ENCODE assay signal across 8 cellular contexts in genomic region chrX:97563531-97564133, GRCh38.
DNase-seq lines count a peak whose midpoint lies in the region; ATAC-seq, FAIRE-seq and TF ChIP-seq lines count a peak whose summit lies in the region.

No MANE protein-coding gene starts in this region.

- H3K4ac ChIP-seq in IMR-90 (ENCODE audit: low read depth, low read length) = no peak overlapping the region

- H2BK20ac ChIP-seq in IMR-90 (ENCODE audit: low read depth, low read length) = no peak overlapping the region

- H3K27ac ChIP-seq in IMR-90 (ENCODE audit: insufficient read depth, low read length) (peak overlapping the region; percentile 82), GM12878 (ENCODE audit: control insufficient read depth, insufficient read depth) (0 out of 2 replicates have a peak overlapping the region, but pooled peaks have one; percentile 33), HepG2 (ENCODE audit: extremely low read length, insufficient read depth, low read length) (no peak overlapping the region)

- DNase-seq in EH (ENCODE audit: low read depth) (peak; percentile 70), IMR-90 (peak; percentile 71), T-helper 2 cell (peak in 4 of 5 experiments; percentile 3 to 85 (median 20)), GM12878 (ENCODE audit: low read depth, low spot score) (peak; percentile 66), HepG2 (ENCODE audit: low spot score) (peak; percentile 9), ecto neural progenitor cell (ENCODE audit: low spot score) (no peak)
- peak in 2 of 3 donors; percentile 3 to 4 for DNase-seq in stimulated activated CD4-positive, alpha-beta T cell treated with anti-CD3 and anti-CD28 coated beads, TNF-alpha, amount 100 ng/mL, for 1 hour (ENCODE audit: low read depth in 3 of 3, low spot score in 1 of 3)

- SMC1A ChIA-PET in GM12878 (lab: Charles Lee; ENCODE audit: uncharacterized antibody, unreplicated experiment) = interaction anchor here (0.6 to 2.9 kb wide), 8 partner anchors 9 to 479 kb away, joined by 3 to 10 read pairs (median 3); no protein-coding TSS in a partner anchor

- no peaks in the 10 kb centered on the region for H3K9me1 ChIP-seq in IMR-90 (ENCODE audit: insufficient read depth, low read length)

- peak overlapping the region; percentile 34 to 65; a peak in 1 of 4 replicates for H4K8ac ChIP-seq in IMR-90 (ENCODE audit: low read depth in 2 of 2, low read length in 2 of 2)

- RAD21 ChIA-PET in GM12878 (lab: Charles Lee; ENCODE audit: unreplicated experiment) = interaction anchor here (0.8 kb wide), 1 partner anchor 166 kb away, joined by 3 read pairs; no protein-coding TSS in a partner anchor

- H2BK15ac ChIP-seq in IMR-90 (ENCODE audit: low read depth, low read length) = no peak overlapping the region

- no peak for TF ChIP-seq POLR2A in IMR-90 (IDR thresholded peaks at IDR 0.05; ENCODE audit: low read depth, low read length)
- TF ChIP-seq POLR2A in GM12878 (IDR thresholded peaks at IDR 0.05; ENCODE audit: low read depth, low read length) = no peak
- no peak for TF ChIP-seq POLR2A in HepG2 (IDR thresholded peaks at IDR 0.05; ENCODE audit: insufficient read depth in 1 of 2, low read depth in 2 of 2, low read length in 2 of 2)

- no CpG with 5 or more reads among the region's 4 CpGs for WGBS in IMR-90 (ENCODE audit: extremely low coverage in 2 of 2, insufficient read length in 1 of 2), 2 experiments
- WGBS in GM12878 (ENCODE audit: insufficient coverage, insufficient replicate concordance, low lambda C conversion rate, missing lambda C conversion rate) = 0% methylated on average over 4 of the region's 4 CpGs
- whole genome bisulfite sequencing in HepG2 (ENCODE audit: low lambda C conversion rate) = 0% methylated on average over 4 of the region's 4 CpGs

- no peak overlapping the region for H4K91ac ChIP-seq in IMR-90 (ENCODE audit: insufficient read depth, low read depth, low read length)

- H2AK9ac ChIP-seq in IMR-90 (replicated peaks; ENCODE audit: low read depth, low read length, poor library complexity) = no peak overlapping the region

- CTCF ChIA-PET in IMR-90 (lab: Yijun Ruan, JAX) = no interaction called here
- CTCF ChIA-PET in GM12878 (lab: Yijun Ruan, JAX) = no interaction called here
- CTCF ChIA-PET in HepG2 (lab: Yijun Ruan, JAX; ENCODE audit: low intra/inter-chr PET ratio, low total read pairs) = no interaction called here

- H2AFZ ChIP-seq in IMR-90 (replicated peaks; ENCODE audit: low read length, poor library complexity) (peak overlapping the region; percentile 17), GM12878 (ENCODE audit: control insufficient read depth, low read depth, low read length) (peak overlapping the region; percentile 44; the same call in 1 of the 2 replicates), HepG2 (ENCODE audit: low read length) (peak overlapping the region; percentile 9)

- H3K4me1 ChIP-seq in IMR-90 (ENCODE audit: control insufficient read depth, insufficient read depth, low read length) (no peaks in the 10 kb centered on the region), GM12878 (ENCODE audit: control insufficient read depth, insufficient read depth, low read length) (no peaks in the 10 kb centered on the region), HepG2 (ENCODE audit: insufficient read depth, low read length) (no peaks in the 10 kb centered on the region)

- in situ Hi-C loops in IMR-90 (cut with MboI; ENCODE audit: low sequenced_read_pairs) (no loop called here), GM12878 (cut with MboI) (no loop called here), HepG2 (cut with HindIII; ENCODE audit: extremely low pct_ligation_motif_present, low pct_unique_long_range_greater_than_20kb) (no loop called here)

- H4K5ac ChIP-seq in IMR-90 (ENCODE audit: low read depth, low read length) = peak overlapping the region; percentile 7

- TF ChIP-seq RAD21 in IMR-90 (IDR thresholded peaks at IDR 0.05; ENCODE audit: low read length) (no peak), GM12878 (IDR thresholded peaks at IDR 0.05; ENCODE audit: insufficient read depth, low read depth, low read length) (no peak), HepG2 (CRISPR knock-in tag; IDR thresholded peaks at IDR 0.05) (no peak)

- H3K79me2 ChIP-seq in GM12878 (ENCODE audit: control insufficient read depth, insufficient read depth, low read length) = no peaks in the 10 kb centered on the region
- no peaks in the 10 kb centered on the region for H3K79me2 ChIP-seq in HepG2 (ENCODE audit: insufficient read depth, low read length)

- H2AK5ac ChIP-seq in IMR-90 (ENCODE audit: low read depth, low read length) = no peak overlapping the region

- H3K4me3 ChIP-seq in IMR-90 (ENCODE audit: insufficient read depth, low read depth, low read length) = peak overlapping the region; percentile 14; the same call in 1 of the 2 replicates
- H3K4me3 ChIP-seq in GM12878 = no peak overlapping the region
- H3K4me3 ChIP-seq in HepG2 (replicated peaks in 1 of 3; ENCODE audit: insufficient read depth in 1 of 3, low read depth in 2 of 3, low read length in 3 of 3) = peak overlapping the region; percentile 11 to 28 (median 23); a peak in 4 of 6 replicates

- dilution Hi-C loops in IMR-90 (cut with HindIII; ENCODE audit: low sequenced_read_pairs, unreplicated experiment) = no loop called here

- H3K4me2 ChIP-seq in IMR-90 (ENCODE audit: low read depth, low read length) = peak overlapping the region; percentile 93
- H3K4me2 ChIP-seq in GM12878 (ENCODE audit: control insufficient read depth, insufficient read depth) = peak overlapping the region; percentile 82
- H3K4me2 ChIP-seq in HepG2 (ENCODE audit: low read depth, low read length) = peak overlapping the region; percentile 53

- POLR2A ChIA-PET in IMR-90 (lab: Charles Lee; ENCODE audit: unreplicated experiment) (interaction anchor here (0.7 kb wide), 1 partner anchor 173 kb away, joined by 3 read pairs; no protein-coding TSS in a partner anchor), GM12878 (lab: Charles Lee) (interaction anchor here (1.3 kb wide), 1 partner anchor 35 kb away, joined by 6 read pairs; no protein-coding TSS in a partner anchor), HepG2 (lab: Yijun Ruan, JAX) (no interaction called here)

- BruUV-seq in IMR-90 (replicated peaks; lab: Mats Ljungman, UMichigan) (no TSS peak), GM12878 (replicated peaks; lab: Mats Ljungman, UMichigan) (no TSS peak), HepG2 (replicated peaks; lab: Mats Ljungman, UMichigan) (no TSS peak)

- TF ChIP-seq EP300 in GM12878 (IDR thresholded peaks at IDR 0.05; ENCODE audit: borderline replicate concordance in 1 of 2, control insufficient read depth in 1 of 2, low read depth in 2 of 2, low read length in 2 of 2) = no peak
- TF ChIP-seq EP300 in HepG2 (IDR thresholded peaks at IDR 0.05; ENCODE audit: low read depth in 2 of 2, low read length in 2 of 2) = no peak
- TF ChIP-seq EP300 in HepG2 (CRISPR knock-in tag; IDR thresholded peaks at IDR 0.05; ENCODE audit: borderline replicate concordance) = no peak

- peak overlapping the region; percentile 73; the same call in 1 of the 2 replicates for H3K18ac ChIP-seq in IMR-90 (ENCODE audit: low read depth, low read length)

- TF ChIP-seq CTCF in IMR-90 (conservative IDR thresholded peaks at IDR 0.05; ENCODE audit: low read depth, low read length) (no peak), GM12878 (IDR thresholded peaks at IDR 0.05 in 2 of 3, conservative IDR thresholded peaks at IDR 0.05 in 1 of 3; ENCODE audit: control insufficient read depth in 2 of 3, extremely low read depth in 1 of 3, insufficient read depth in 1 of 3, low read depth in 3 of 3, low read length in 3 of 3) (no peak), HepG2 (CRISPR knock-in tag; IDR thresholded peaks at IDR 0.05) (no peak)

- H4K20me1 ChIP-seq in IMR-90 (ENCODE audit: insufficient read depth, low read length) = no peaks in the 10 kb centered on the region
- H4K20me1 ChIP-seq in GM12878 (ENCODE audit: control insufficient read depth, insufficient read depth) = no peaks in the 10 kb centered on the region
- H4K20me1 ChIP-seq in HepG2 (ENCODE audit: insufficient read depth, low read length) = no peaks in the 10 kb centered on the region

- H3K56ac ChIP-seq in IMR-90 (ENCODE audit: extremely low read depth, insufficient read depth, low read length) = no peak overlapping the region

- no peaks in the 10 kb centered on the region for H3K9me3 ChIP-seq in IMR-90 (ENCODE audit: control insufficient read depth, insufficient read depth, low read length)
- no peaks in the 10 kb centered on the region for H3K9me3 ChIP-seq in GM12878 (replicated peaks; ENCODE audit: control insufficient read depth, insufficient read depth, low read length)
- no peaks in the 10 kb centered on the region for H3K9me3 ChIP-seq in HepG2 (ENCODE audit: low read length)

- ATAC-seq in GM21515 (IDR thresholded peaks at IDR 0.05; ENCODE audit: unreplicated experiment) (peak; percentile 98), IMR-90 (ENCODE audit: low read depth) (peak; percentile 91), GM12878 (peak; percentile 99), HepG2 (peak; percentile 80)

- FAIRE-seq in GM12878 (lab: Jason Lieb, UNC) = no peak
- FAIRE-seq in HepG2 (lab: Jason Lieb, UNC) = no peak

- peak overlapping the region; percentile 52; the same call in 1 of the 2 replicates for H3K9ac ChIP-seq in IMR-90 (ENCODE audit: low read depth, low read length)
- peak overlapping the region; percentile 39; the same call in 1 of the 2 replicates for H3K9ac ChIP-seq in GM12878 (ENCODE audit: control insufficient read depth, insufficient read depth, low read length)
- H3K9ac ChIP-seq in HepG2 (ENCODE audit: insufficient read depth, low read depth, low read length) = peak overlapping the region; percentile 23; the same call in 1 of the 2 replicates

- no peak overlapping the region for H2BK120ac ChIP-seq in IMR-90 (ENCODE audit: low read depth, low read length)

- peak overlapping the region; percentile 53 for H2BK5ac ChIP-seq in IMR-90 (ENCODE audit: low read depth, low read length, poor library complexity, severe bottlenecking)

- H3K27me3 ChIP-seq in IMR-90 (ENCODE audit: control insufficient read depth, insufficient read depth, low read length) (no peaks in the 10 kb centered on the region), GM12878 (replicated peaks in 1 of 2; ENCODE audit: control insufficient read depth in 2 of 2, insufficient read depth in 2 of 2, low read length in 1 of 2) (no peaks in the 10 kb centered on the region), HepG2 (ENCODE audit: control insufficient read depth in 1 of 2, insufficient read depth in 2 of 2, low read length in 2 of 2) (no peaks in the 10 kb centered on the region)

- H3K36me3 ChIP-seq in IMR-90 (ENCODE audit: control insufficient read depth, insufficient read depth, low read length) (no peaks in the 10 kb centered on the region), GM12878 (ENCODE audit: control insufficient read depth in 2 of 2, insufficient read depth in 2 of 2, low read length in 1 of 2) (no peaks in the 10 kb centered on the region), HepG2 (replicated peaks in 1 of 2; ENCODE audit: control insufficient read depth in 1 of 2, insufficient read depth in 2 of 2, low read length in 2 of 2) (no peaks in the 10 kb centered on the region)

- H3K79me1 ChIP-seq in IMR-90 (ENCODE audit: low read depth in 1 of 2, low read length in 2 of 2) = no peaks in the 10 kb centered on the region

- H3K23ac ChIP-seq in IMR-90 (ENCODE audit: low read depth, low read length) = no peak overlapping the region

- intact Hi-C loops in IMR-90 (cut with micrococcal nuclease) (no loop called here), GM12878 (cut with micrococcal nuclease; ENCODE audit: unreplicated experiment) (no loop called here), HepG2 (cut with micrococcal nuclease; ENCODE audit: unreplicated experiment) (no loop called here)

- H3K14ac ChIP-seq in IMR-90 (replicated peaks; ENCODE audit: low read depth, low read length) = peak overlapping the region; percentile 51; the same call in 1 of the 2 replicates
